8 cellular contexts compared by ENCODE assay signal in the genomic region with DNA sequence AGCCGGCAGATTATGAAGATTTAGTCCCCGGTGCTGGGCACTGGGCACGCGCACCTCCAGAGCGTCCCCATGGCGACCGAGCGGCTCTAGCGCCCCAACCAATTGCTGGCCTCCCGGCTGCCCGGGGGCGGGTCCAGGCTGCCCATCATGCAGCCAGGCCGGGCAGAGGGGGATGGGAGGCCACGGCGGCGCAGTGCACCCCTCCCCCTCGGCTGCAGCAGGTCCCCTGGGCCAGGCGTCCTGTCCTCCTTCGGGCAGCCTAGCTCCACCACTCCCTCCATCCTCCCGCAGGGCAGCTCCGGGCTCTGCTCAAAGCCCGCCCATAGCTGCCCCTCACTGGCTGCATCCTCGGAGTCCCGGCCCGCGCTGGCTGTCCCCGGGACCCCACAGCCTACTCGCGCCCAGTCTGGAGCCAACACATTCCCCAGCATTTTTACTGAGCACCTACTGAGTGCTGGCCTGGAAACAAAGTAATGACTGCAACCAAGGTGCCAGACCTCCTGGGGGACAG.
DNase-seq lines count a peak whose midpoint lies in the region; ATAC-seq and TF ChIP-seq lines count a peak whose summit lies in the region.

No MANE protein-coding gene starts in this region.

- H3K4me1 ChIP-seq in GM23338 (ENCODE audit: insufficient read depth) (peaks cover 14% of the 10 kb centered on the region), Caco-2 (no peaks in the 10 kb centered on the region)
- no peaks in the 10 kb centered on the region for H3K4me1 ChIP-seq in naive thymus-derived CD4-positive, alpha-beta T cell (ENCODE audit: control insufficient read depth in 2 of 2, insufficient read depth in 2 of 2, low read length in 2 of 2)

- 0 out of 2 replicates have a peak, but pooled peaks cover 15% of the 10 kb centered on the region for H3F3A ChIP-seq in GM23338 (replicated peaks; ENCODE audit: low read depth)

- H3K4me1 Mint-ChIP-seq in GM23338 (peaks cover 18% of the 10 kb centered on the region; the same call in 2 of the 3 replicates), Caco-2 (ENCODE audit: low read depth, unreplicated experiment) (peaks cover 6% of the 10 kb centered on the region)
- H3K4me1 Mint-ChIP-seq in naive thymus-derived CD4-positive, alpha-beta T cell: peaks cover 2 to 13% (median 7%) of the 10 kb centered on the region in 7 donors

- H3K36me3 ChIP-seq in GM23338 (ENCODE audit: insufficient read depth) (peaks cover 4% of the 10 kb centered on the region; the same call in 1 of the 2 replicates), Caco-2 (ENCODE audit: control insufficient read depth, insufficient read depth, low read length) (peaks cover 15% of the 10 kb centered on the region)
- H3K36me3 ChIP-seq in naive thymus-derived CD4-positive, alpha-beta T cell (ENCODE audit: control insufficient read depth in 2 of 3, insufficient read depth in 3 of 3, low read length in 3 of 3): peaks cover 0 to 87% (median 3%) of the 10 kb centered on the region in 3 experiments

- CTCF ChIA-PET in RWPE1 (lab: Yijun Ruan, JAX) (interaction anchor here (0.5 to 1.5 kb wide), 2 partner anchors 8 to 196 kb away, joined by 3 read pairs; no protein-coding TSS in a partner anchor), Caco-2 (lab: Charles Lee) (no interaction called here)
- CTCF ChIA-PET in naive thymus-derived CD4-positive, alpha-beta T cell (lab: Charles Lee): no interaction called here

- BruUV-seq in Caco-2 (replicated peaks; lab: Mats Ljungman, UMichigan): no TSS peak

- POLR2A ChIA-PET in RWPE1 (lab: Yijun Ruan, JAX; ENCODE audit: low non-redundant PET) (no interaction called here), Caco-2 (lab: Charles Lee) (no interaction called here)
- POLR2A ChIA-PET in naive thymus-derived CD4-positive, alpha-beta T cell (lab: Charles Lee): no interaction called here

- H3K27ac Mint-ChIP-seq in GM23338 (peak overlapping the region; percentile 15; the same call in 1 of the 2 replicates), Caco-2 (ENCODE audit: unreplicated experiment) (no peak overlapping the region)
- peak overlapping the region in 6 of 9 donors; percentile 32 to 86 (median 77) for H3K27ac Mint-ChIP-seq in naive thymus-derived CD4-positive, alpha-beta T cell

- intact Hi-C loops in naive thymus-derived CD4-positive, alpha-beta T cell (cut with micrococcal nuclease): no loop called here
- intact Hi-C loops in Caco-2 (cut with micrococcal nuclease; ENCODE audit: unreplicated experiment): no loop called here

- H3K36me3 Mint-ChIP-seq in GM23338 (ENCODE audit: low read depth) (peaks cover 15% of the 10 kb centered on the region), Caco-2 (ENCODE audit: insufficient read depth, unreplicated experiment) (peaks cover 77% of the 10 kb centered on the region)
- H3K36me3 Mint-ChIP-seq in naive thymus-derived CD4-positive, alpha-beta T cell: peaks cover 0 to 9% (median 0%) of the 10 kb centered on the region in 5 donors

- H3K27me3 ChIP-seq in GM23338 (ENCODE audit: insufficient read depth): no peaks in the 10 kb centered on the region
- H3K27me3 ChIP-seq in naive thymus-derived CD4-positive, alpha-beta T cell (ENCODE audit: control insufficient read depth in 2 of 2, insufficient read depth in 2 of 2, low read length in 2 of 2): no peaks in the 10 kb centered on the region
- H3K27me3 ChIP-seq in Caco-2 (replicated peaks; ENCODE audit: control insufficient read depth, insufficient read depth, low read length): no peaks in the 10 kb centered on the region

- H3K4me3 ChIP-seq in GM23338 (peak overlapping the region; percentile 82), Caco-2 (ENCODE audit: low read depth, low read length) (no peak overlapping the region)
- no peak overlapping the region for H3K4me3 ChIP-seq in naive thymus-derived CD4-positive, alpha-beta T cell (ENCODE audit: low read length)

- no peaks in the 10 kb centered on the region for H3K9me2 ChIP-seq in GM23338 (ENCODE audit: insufficient read depth)

- H3K9me3 Mint-ChIP-seq in GM23338 (no peaks in the 10 kb centered on the region), Caco-2 (ENCODE audit: unreplicated experiment) (no peaks in the 10 kb centered on the region)
- peaks cover 0 to 1% (median 0%) of the 10 kb centered on the region in 11 donors for H3K9me3 Mint-ChIP-seq in naive thymus-derived CD4-positive, alpha-beta T cell

- peak; percentile 88 for ATAC-seq in GM23338
- ATAC-seq in naive thymus-derived CD4-positive, alpha-beta T cell: no peak
- ATAC-seq in HG02642 (IDR thresholded peaks at IDR 0.05; ENCODE audit: poor library complexity, unreplicated experiment): no peak
- ATAC-seq in GM19328 (IDR thresholded peaks at IDR 0.05; ENCODE audit: unreplicated experiment): no peak

- peaks cover 23% of the 10 kb centered on the region for H4K20me1 ChIP-seq in GM23338 (replicated peaks; ENCODE audit: insufficient read depth)

- H3K4me2 ChIP-seq in GM23338: peak overlapping the region; percentile 92

- no peaks in the 10 kb centered on the region for H3K9me3 ChIP-seq in naive thymus-derived CD4-positive, alpha-beta T cell (ENCODE audit: control insufficient read depth in 2 of 3, low read length in 3 of 3)
- no peaks in the 10 kb centered on the region for H3K9me3 ChIP-seq in Caco-2

- H3K27ac ChIP-seq in GM23338 (ENCODE audit: low read depth) (peak overlapping the region; percentile 92), RWPE1 (0 out of 2 replicates have a peak overlapping the region, but pooled peaks have one; percentile 0)
- H3K27ac ChIP-seq in naive thymus-derived CD4-positive, alpha-beta T cell (ENCODE audit: low read depth, low read length): no peak overlapping the region

- peak overlapping the region; percentile 62 for H3K4me3 Mint-ChIP-seq in GM23338
- H3K4me3 Mint-ChIP-seq in naive thymus-derived CD4-positive, alpha-beta T cell: no peak overlapping the region
- no peak overlapping the region for H3K4me3 Mint-ChIP-seq in Caco-2 (ENCODE audit: unreplicated experiment)

- peak; percentile 98 for DNase-seq in AG08396 (ENCODE audit: low spot score)
- peak; percentile 99 for DNase-seq in GM23338 (ENCODE audit: low spot score)
- peak; percentile 66 for DNase-seq in RWPE1 (ENCODE audit: low spot score)
- DNase-seq in fibroblast of gingiva (ENCODE audit: low read depth): peak; percentile 47
- no peak for DNase-seq in naive thymus-derived CD4-positive, alpha-beta T cell
- DNase-seq in Caco-2: no peak

- H3K79me2 ChIP-seq in GM23338 (replicated peaks; ENCODE audit: insufficient read depth): 0 out of 2 replicates have a peak, but pooled peaks cover 7% of the 10 kb centered on the region

- H3K27me3 Mint-ChIP-seq in GM23338 (ENCODE audit: insufficient read depth, low read depth, poor library complexity) (peaks cover 16% of the 10 kb centered on the region), Caco-2 (ENCODE audit: insufficient read depth, unreplicated experiment) (no peaks in the 10 kb centered on the region)
- H3K27me3 Mint-ChIP-seq in naive thymus-derived CD4-positive, alpha-beta T cell: no peaks in the 10 kb centered on the region

- peak overlapping the region; percentile 90 for H2AFZ ChIP-seq in GM23338

- TF ChIP-seq CTCF in GM23338 (conservative IDR thresholded peaks at IDR 0.05; ENCODE audit: low read depth in 2 of 2): no peak
- no peak for TF ChIP-seq CTCF in RWPE1 (conservative IDR thresholded peaks at IDR 0.05; ENCODE audit: low read depth)
- no peak for TF ChIP-seq CTCF in Caco-2 (IDR thresholded peaks at IDR 0.05; ENCODE audit: insufficient read depth in 1 of 2, low read depth in 1 of 2, low read length in 1 of 2, severe bottlenecking in 1 of 2, unreplicated experiment in 1 of 2)

TF ChIP-seq in GM23338, 12 proteins besides CTCF, POLR2A, EP300 and RAD21 (continues in another document):
- no peak for TF ChIP-seq EZH2phosphoT487 (IDR thresholded peaks at IDR 0.05; ENCODE audit: unreplicated experiment)
- no peak for TF ChIP-seq CREB1 (CRISPR knock-in tag; IDR thresholded peaks at IDR 0.05; ENCODE audit: low read depth)
- TF ChIP-seq, protein P1, sequence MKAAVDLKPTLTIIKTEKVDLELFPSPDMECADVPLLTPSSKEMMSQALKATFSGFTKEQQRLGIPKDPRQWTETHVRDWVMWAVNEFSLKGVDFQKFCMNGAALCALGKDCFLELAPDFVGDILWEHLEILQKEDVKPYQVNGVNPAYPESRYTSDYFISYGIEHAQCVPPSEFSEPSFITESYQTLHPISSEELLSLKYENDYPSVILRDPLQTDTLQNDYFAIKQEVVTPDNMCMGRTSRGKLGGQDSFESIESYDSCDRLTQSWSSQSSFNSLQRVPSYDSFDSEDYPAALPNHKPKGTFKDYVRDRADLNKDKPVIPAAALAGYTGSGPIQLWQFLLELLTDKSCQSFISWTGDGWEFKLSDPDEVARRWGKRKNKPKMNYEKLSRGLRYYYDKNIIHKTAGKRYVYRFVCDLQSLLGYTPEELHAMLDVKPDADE (IDR thresholded peaks at IDR 0.05): no peak
- TF ChIP-seq POLR2AphosphoS5 (IDR thresholded peaks at IDR 0.05; ENCODE audit: low read depth): no peak; the same call in 1 of the 2 replicates
- no peak for TF ChIP-seq STAT1 (IDR thresholded peaks at IDR 0.05; ENCODE audit: unreplicated experiment)

Comparison
In these comparisons a context has a peak if more than half of its experiments do, and no peak if none do; other contexts are left out.
1. DNase-seq: peak in AG08396 (single experiment), GM23338 (single experiment), RWPE1 (single experiment) and fibroblast of gingiva (single experiment); none in naive thymus-derived CD4-positive, alpha-beta T cell (0 of 9) and Caco-2 (0 of 2).